ENCODE assay signal across 13 cellular contexts in genomic region chr1:110786802-110787327, GRCh38.
DNase-seq lines count a peak whose midpoint lies in the region; ATAC-seq lines count a peak whose summit lies in the region.
"Had no signal": no experiment of that assay in that cellular context is flagged by ENCODE, and none has a peak within 500 bp of the region (broad histone marks: within the 10 kb centered on the region; RNA-seq: fewer than 3 reads in every experiment).

No MANE protein-coding gene starts in this region.

- peaks cover 21% of the 10 kb centered on the region for H3K36me3 Mint-ChIP-seq in activated CD8-positive, alpha-beta memory T cell treated with anti-CD3 and anti-CD28 coated beads, Interleukin-2, amount 10 ng/mL, durations not matched to agents 7 days and 5 days
- peaks cover 14% of the 10 kb centered on the region for H3K36me3 Mint-ChIP-seq in T-cell
- H3K36me3 Mint-ChIP-seq in stimulated activated memory B cell treated with anti-CD40 and anti-IgM and Interleukin-4, amounts not matched to agents 10 μg/mL and 1 μg/mL and 100 μg/mL, for 72 hours: peaks cover 8% of the 10 kb centered on the region

- peaks cover 60% of the 10 kb centered on the region for H3K4me1 Mint-ChIP-seq in activated CD8-positive, alpha-beta memory T cell treated with anti-CD3 and anti-CD28 coated beads, Interleukin-2, amount 10 ng/mL, durations not matched to agents 7 days and 5 days
- peaks cover 62 to 72% (median 68%) of the 10 kb centered on the region in 3 donors for H3K4me1 Mint-ChIP-seq in T-cell
- peaks cover 60% of the 10 kb centered on the region for H3K4me1 Mint-ChIP-seq in stimulated activated memory B cell treated with anti-CD40 and anti-IgM and Interleukin-4, amounts not matched to agents 10 μg/mL and 1 μg/mL and 100 μg/mL, for 72 hours

- CTCF ChIA-PET in activated CD8-positive, alpha-beta memory T cell treated with anti-CD3 and anti-CD28 coated beads, Interleukin-2, amount 10 ng/mL, durations not matched to agents 7 days and 5 days (lab: Charles Lee): interaction anchor here (0.8 to 16.7 kb wide), 27 partner anchors 10 to 614 kb away, joined by 3 to 243 read pairs (median 8); partner anchors contain the start of genes CD53 and KCNA3
- CTCF ChIA-PET in T-cell (lab: Charles Lee): interaction anchor here (0.6 to 3.0 kb wide), 23 partner anchors 10 to 547 kb away, joined by 3 to 34 read pairs (median 4); partner anchors contain the start of gene LAMTOR5 (in 1 of the 2)

- H3K9me3 Mint-ChIP-seq in activated CD8-positive, alpha-beta memory T cell treated with anti-CD3 and anti-CD28 coated beads, Interleukin-2, amount 10 ng/mL, durations not matched to agents 7 days and 5 days (ENCODE audit: low read depth): peaks cover 8% of the 10 kb centered on the region
- H3K9me3 Mint-ChIP-seq in T-cell: peaks cover 12 to 24% (median 19%) of the 10 kb centered on the region in 3 donors
- H3K9me3 Mint-ChIP-seq in stimulated activated memory B cell treated with anti-CD40 and anti-IgM and Interleukin-4, amounts not matched to agents 10 μg/mL and 1 μg/mL and 100 μg/mL, for 72 hours: peaks cover 9% of the 10 kb centered on the region

- H3K4me3 Mint-ChIP-seq in activated CD8-positive, alpha-beta memory T cell treated with anti-CD3 and anti-CD28 coated beads, Interleukin-2, amount 10 ng/mL, durations not matched to agents 7 days and 5 days: peak overlapping the region; percentile 66
- H3K4me3 Mint-ChIP-seq in T-cell: peak overlapping the region; percentile 53 to 66 (median 65)
- peak overlapping the region; percentile 50 for H3K4me3 Mint-ChIP-seq in stimulated activated memory B cell treated with anti-CD40 and anti-IgM and Interleukin-4, amounts not matched to agents 10 μg/mL and 1 μg/mL and 100 μg/mL, for 72 hours

- no peaks in the 10 kb centered on the region for H3K27me3 Mint-ChIP-seq in activated CD8-positive, alpha-beta memory T cell treated with anti-CD3 and anti-CD28 coated beads, Interleukin-2, amount 10 ng/mL, durations not matched to agents 7 days and 5 days
- H3K27me3 Mint-ChIP-seq in T-cell: no peaks in the 10 kb centered on the region
- no peaks in the 10 kb centered on the region for H3K27me3 Mint-ChIP-seq in stimulated activated memory B cell treated with anti-CD40 and anti-IgM and Interleukin-4, amounts not matched to agents 10 μg/mL and 1 μg/mL and 100 μg/mL, for 72 hours

- no peak for DNase-seq in activated CD8-positive, alpha-beta memory T cell treated with anti-CD3 and anti-CD28 coated beads, Interleukin-2, amount 10 ng/mL, durations not matched to agents 7 days and 5 days
- no peak for DNase-seq in activated CD8-positive, alpha-beta memory T cell treated with anti-CD3 and anti-CD28 coated beads for 24 hours
- DNase-seq in T-cell (no peak), hepatic stellate cell (ENCODE audit: low spot score) (no peak), NCI-H526 (lab: John Stamatoyannopoulos, UW) (no peak), NCI-H446 (lab: John Stamatoyannopoulos, UW) (no peak)
- DNase-seq: ACHN, dorsolateral prefrontal cortex, foreskin melanocyte, NCI-H146, occipital lobe had no signal

- POLR2A ChIA-PET in T-cell (lab: Charles Lee): interaction anchor here (0.5 to 1.0 kb wide), 3 partner anchors 88 to 866 kb away, joined by 3 to 5 read pairs (median 3); partner anchors contain the start of gene LRIF1 (in 1 of the 2)

- H3K27ac Mint-ChIP-seq in activated CD8-positive, alpha-beta memory T cell treated with anti-CD3 and anti-CD28 coated beads, Interleukin-2, amount 10 ng/mL, durations not matched to agents 7 days and 5 days: peak overlapping the region; percentile 96
- H3K27ac Mint-ChIP-seq in T-cell: peak overlapping the region; percentile 87 to 88
- peak overlapping the region; percentile 77 for H3K27ac Mint-ChIP-seq in stimulated activated memory B cell treated with anti-CD40 and anti-IgM and Interleukin-4, amounts not matched to agents 10 μg/mL and 1 μg/mL and 100 μg/mL, for 72 hours

- ATAC-seq in activated CD8-positive, alpha-beta memory T cell treated with anti-CD3 and anti-CD28 coated beads, Interleukin-2, amount 10 ng/mL, durations not matched to agents 7 days and 5 days: peak; percentile 31
- ATAC-seq in HG02678 (IDR thresholded peaks at IDR 0.05; ENCODE audit: unreplicated experiment) (peak; percentile 50), T-cell (replicated peaks in 1 of 4) (peak; percentile 18 to 56 (median 36))
- ATAC-seq in stimulated activated memory B cell treated with anti-CD40 and anti-IgM and Interleukin-4, amounts not matched to agents 10 μg/mL and 1 μg/mL and 100 μg/mL, for 72 hours: no peak
